Comparison of ENCODE assay signal across 1 cellular context in genomic region chr1:23525558-23526174, GRCh38.
TF ChIP-seq lines count a peak whose summit lies in the region.

No MANE protein-coding gene starts in this region.

TF ChIP-seq in GM12878, 131 proteins besides CTCF, POLR2A, EP300 and RAD21 (continues in another document):
- TF ChIP-seq HSF1 (IDR thresholded peaks at IDR 0.05; ENCODE audit: low read depth, low read length) (no peak), WRNIP1 (IDR thresholded peaks at IDR 0.05; ENCODE audit: borderline replicate concordance, low read depth, low read length) (no peak), ZNF217 (IDR thresholded peaks at IDR 0.05) (no peak), SREBF1 (IDR thresholded peaks at IDR 0.05; ENCODE audit: low read length) (no peak), IRF4 (IDR thresholded peaks at IDR 0.05; ENCODE audit: low read depth, low read length) (no peak), E2F4 (IDR thresholded peaks at IDR 0.05; ENCODE audit: low read depth, low read length) (no peak), ATF2 (IDR thresholded peaks at IDR 0.05; ENCODE audit: low read length) (peak; percentile 69), ZNF687 (IDR thresholded peaks at IDR 0.05) (no peak), BHLHE40 (IDR thresholded peaks at IDR 0.05; ENCODE audit: borderline replicate concordance in 1 of 2, low read depth in 2 of 2, low read length in 1 of 2) (no peak), EZH2 (IDR thresholded peaks at IDR 0.05; ENCODE audit: borderline replicate concordance, control insufficient read depth, low read depth, low read length) (no peak), NR2C2 (IDR thresholded peaks at IDR 0.05; ENCODE audit: borderline replicate concordance, control insufficient read depth, insufficient read length, low read depth) (no peak), ASH2L (IDR thresholded peaks at IDR 0.05; ENCODE audit: borderline replicate concordance, low read depth) (no peak), RELB (IDR thresholded peaks at IDR 0.05; ENCODE audit: low read depth) (no peak), REST (IDR thresholded peaks at IDR 0.05; ENCODE audit: low read depth, low read length) (0 out of 2 replicates have a peak, but pooled peaks have one; percentile 6), STAT3 (IDR thresholded peaks at IDR 0.05; ENCODE audit: low read depth, low read length) (no peak), RUNX3 (IDR thresholded peaks at IDR 0.05; ENCODE audit: low read length) (peak; percentile 58), KLF5 (IDR thresholded peaks at IDR 0.05; ENCODE audit: partially characterized antibody) (no peak), USF2 (IDR thresholded peaks at IDR 0.05; ENCODE audit: borderline replicate concordance, low read depth, low read length) (no peak), PAX8 (IDR thresholded peaks at IDR 0.05) (no peak), RFX5 (IDR thresholded peaks at IDR 0.05; ENCODE audit: low read depth, low read length) (no peak), KAT2A (conservative IDR thresholded peaks at IDR 0.05; ENCODE audit: control insufficient read depth, low read depth, low read length) (no peak), SMC3 (IDR thresholded peaks at IDR 0.05; ENCODE audit: borderline replicate concordance, low read length) (no peak), SP1 (IDR thresholded peaks at IDR 0.05; ENCODE audit: low read depth, low read length) (no peak), POLR2AphosphoS5 (IDR thresholded peaks at IDR 0.05; ENCODE audit: low read length) (no peak), SREBF2 (IDR thresholded peaks at IDR 0.05; ENCODE audit: low read length) (no peak), PRDM15 (CRISPR knock-in tag; IDR thresholded peaks at IDR 0.05) (no peak), STAT1 (conservative IDR thresholded peaks at IDR 0.05) (no peak), TCF7 (IDR thresholded peaks at IDR 0.05; ENCODE audit: borderline replicate concordance) (no peak), NFXL1 (IDR thresholded peaks at IDR 0.05; ENCODE audit: borderline replicate concordance) (no peak), ZNF207 (IDR thresholded peaks at IDR 0.05; ENCODE audit: borderline replicate concordance) (no peak), ETV6 (conservative IDR thresholded peaks at IDR 0.05 in 1 of 2, IDR thresholded peaks at IDR 0.05 in 1 of 2; ENCODE audit: borderline replicate concordance in 1 of 2, low read depth in 1 of 2) (peak in 1 of 2 experiments; percentile 64; a peak in 1 of 4 replicates), PKNOX1 (IDR thresholded peaks at IDR 0.05) (peak; percentile 72), YY1 (IDR thresholded peaks at IDR 0.05; ENCODE audit: low read depth, low read length) (0 out of 2 replicates have a peak, but pooled peaks have one; percentile 34), HDGF (IDR thresholded peaks at IDR 0.05) (no peak), MTA2 (IDR thresholded peaks at IDR 0.05; ENCODE audit: low read depth) (no peak), HCFC1 (IDR thresholded peaks at IDR 0.05; ENCODE audit: low read length) (no peak), ELK1 (IDR thresholded peaks at IDR 0.05; ENCODE audit: low read depth, low read length) (no peak)
